In the genomic region with DNA sequence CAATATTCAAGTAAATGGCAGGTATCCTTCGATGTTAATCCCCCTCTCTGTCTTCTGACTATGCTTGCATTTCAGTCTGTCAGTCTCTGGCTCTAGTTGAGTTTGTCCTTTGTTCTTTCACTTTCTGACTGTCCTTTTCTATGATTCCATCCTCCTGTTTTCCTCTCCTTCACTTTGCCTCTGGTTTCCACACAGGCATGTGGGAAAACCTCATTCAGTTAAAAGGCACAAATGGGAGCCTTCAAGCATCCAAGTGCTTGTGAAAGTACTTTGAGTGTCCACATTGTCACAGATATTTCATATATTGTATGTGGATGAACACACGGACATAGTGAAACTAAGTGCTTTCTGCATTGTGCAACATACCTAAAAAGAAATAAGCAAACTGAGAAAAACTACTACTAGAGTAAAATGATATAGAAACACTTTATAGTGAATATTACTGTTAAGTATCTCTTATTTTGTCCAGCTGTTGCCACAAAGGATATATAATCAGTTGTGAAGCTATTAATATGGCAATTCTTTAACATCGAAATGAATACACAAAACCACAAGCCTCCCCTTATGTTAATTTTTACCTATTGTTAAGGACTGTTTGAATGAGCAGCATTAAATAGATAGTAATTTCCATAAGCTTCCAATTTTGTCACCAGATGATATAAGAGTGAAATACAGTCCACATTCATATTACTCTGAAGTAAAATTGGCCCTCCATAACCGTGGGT, we compare ENCODE assay signal across 8 cellular contexts.
DNase-seq lines count a peak whose midpoint lies in the region; ATAC-seq, FAIRE-seq and TF ChIP-seq lines count a peak whose summit lies in the region.

No MANE protein-coding gene starts in this region.

- H3K36me3 Mint-ChIP-seq in glutamatergic neuron (ENCODE audit: unreplicated experiment) = no peaks in the 10 kb centered on the region

- peak overlapping the region; percentile 45 for H3K27ac Mint-ChIP-seq in glutamatergic neuron (ENCODE audit: unreplicated experiment)

- no peak for TF ChIP-seq CTCF in GM20000 (IDR thresholded peaks at IDR 0.05; ENCODE audit: extremely low read depth, missing control alignments)
- TF ChIP-seq CTCF in glutamatergic neuron (IDR thresholded peaks at IDR 0.05; ENCODE audit: partially characterized antibody, unreplicated experiment) = no peak

- H3K4me1 Mint-ChIP-seq in glutamatergic neuron (ENCODE audit: low read depth, unreplicated experiment) = peaks cover 20% of the 10 kb centered on the region

- ATAC-seq in HG03558 (IDR thresholded peaks at IDR 0.05; ENCODE audit: extremely low read depth, unreplicated experiment) = peak; percentile 34
- ATAC-seq in GM21737 (IDR thresholded peaks at IDR 0.05; ENCODE audit: unreplicated experiment) = no peak

- H3K27me3 Mint-ChIP-seq in glutamatergic neuron (ENCODE audit: unreplicated experiment) = no peaks in the 10 kb centered on the region

- peak; percentile 85 for FAIRE-seq in GM12891 (lab: Jason Lieb, UNC)

- H3K4me3 Mint-ChIP-seq in glutamatergic neuron (ENCODE audit: unreplicated experiment) = no peak overlapping the region

- DNase-seq in GM12891 (ENCODE audit: insufficient read length, low spot score) (no peak), GM20000 (ENCODE audit: low spot score) (peak; percentile 15), glutamatergic neuron (no peak), DMS114 treated with DMSO at 0.1 percent for 48 hours (lab: John Stamatoyannopoulos, UW; ENCODE audit: unreplicated experiment) (no peak), SW480 (ENCODE audit: low spot score) (no peak)
- no peak for DNase-seq in stimulated activated CD4-positive, alpha-beta T cell treated with anti-CD3 and anti-CD28 coated beads, Interleukin-4, amount 100 ng/mL, for 24 hours

- peaks cover 4% of the 10 kb centered on the region for H3K9me3 Mint-ChIP-seq in glutamatergic neuron (ENCODE audit: unreplicated experiment)

- no peak for TF ChIP-seq POLR2A in GM12891 (IDR thresholded peaks at IDR 0.05; ENCODE audit: low read depth, low read length)

TF ChIP-seq in GM12891, 5 proteins besides CTCF, POLR2A, EP300 and RAD21:
- no peak for TF ChIP-seq PAX5 (IDR thresholded peaks at IDR 0.05; ENCODE audit: insufficient read depth, low read length, severe bottlenecking)
- no peak for TF ChIP-seq TAF1 (IDR thresholded peaks at IDR 0.05; ENCODE audit: low read depth, low read length)
- no peak for TF ChIP-seq SPI1 (IDR thresholded peaks at IDR 0.05; ENCODE audit: low read depth, low read length)
- no peak for TF ChIP-seq POU2F2 (IDR thresholded peaks at IDR 0.05; ENCODE audit: low read depth, low read length)
- no peak for TF ChIP-seq POLR2AphosphoS5 (IDR thresholded peaks at IDR 0.05; ENCODE audit: low read depth, low read length)
